ENCODE assay signal across 3 cellular contexts in the genomic region with DNA sequence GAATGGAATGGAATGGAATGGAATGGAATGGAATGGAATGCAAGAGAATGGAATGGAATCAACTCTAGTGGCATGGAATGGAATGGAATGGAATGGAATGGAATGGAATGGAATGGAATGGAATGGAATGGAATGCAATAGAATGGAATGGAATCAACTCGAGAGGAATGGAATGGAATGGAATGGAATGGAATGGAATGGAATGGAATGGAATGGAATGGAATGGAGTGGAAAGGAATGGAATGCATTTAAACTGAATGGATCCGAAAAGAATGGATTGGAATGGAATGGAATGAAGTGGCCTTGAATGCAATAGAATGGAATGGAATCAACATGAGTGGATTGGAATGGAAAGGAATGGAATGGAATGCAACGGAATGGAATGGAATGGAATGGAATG. TPM values are rescaled to one million over a fixed set of nuclear protein-coding genes. Genes with fewer than 3 reads are reported as not detected.
"Had no signal": no experiment of that assay in that cellular context is flagged by ENCODE, and none has a peak within 500 bp of the region (broad histone marks: within the 10 kb centered on the region; RNA-seq: fewer than 3 reads in every experiment).

No MANE protein-coding gene starts in this region.

RNA-seq across cellular contexts. Expression of gene MAMDC2, which starts 5.4 kb away (rescaled TPM):
- total RNA-seq: activated naive CD4-positive, alpha-beta T cell treated with anti-CD3 and anti-CD28 coated beads, Interleukin-2, amount 50 U/mL, for 72 hours; activated T-cell treated with anti-CD3 and anti-CD28 coated beads, Interleukin-2, amount 50 U/mL, for 72 hours; T-helper 1 cell treated with Interleukin-12 subunit alpha and Interleukin-12 subunit beta and Interleukin-4 antibody, amounts not matched to agents 30 ng/mL and 1 ng/mL, for 36 hours had no signal
